Comparison of ENCODE assay signal across 16 cellular contexts in the genomic region with DNA sequence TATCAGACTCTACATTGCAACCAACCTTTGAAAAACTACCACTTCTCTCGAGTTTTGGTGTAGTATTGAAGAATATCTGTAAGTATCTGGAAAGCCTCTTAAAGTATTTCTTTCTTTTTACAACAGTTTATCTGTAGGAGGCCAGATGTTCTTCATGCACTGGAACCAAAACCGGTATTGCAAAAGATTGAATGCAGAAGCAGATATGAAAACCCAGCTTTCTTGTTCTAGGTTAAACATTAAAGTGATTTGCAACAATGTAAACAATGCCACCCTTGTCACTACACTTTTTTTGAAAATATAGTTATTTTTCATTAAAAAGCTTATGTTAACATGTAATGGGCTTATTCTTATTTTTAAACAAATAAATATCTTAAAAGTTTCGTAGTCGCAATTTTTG. TPM values are rescaled to one million over a fixed set of nuclear protein-coding genes. Genes with fewer than 3 reads are reported as not detected.
"Had no signal": no experiment of that assay in that cellular context is flagged by ENCODE, and none has a peak within 500 bp of the region (broad histone marks: within the 10 kb centered on the region; RNA-seq: fewer than 3 reads in every experiment).

No MANE protein-coding gene starts in this region.

- DNase-seq: activated B cell treated with CpG ODN at 0.5 μM for 24 hours; activated CD4-positive, alpha-beta memory T cell treated with anti-CD3 and anti-CD28 coated beads for 36 hours; activated CD4-positive, alpha-beta T cell treated with anti-CD3 and anti-CD28 coated beads for 4 hours; activated naive CD4-positive, alpha-beta T cell treated with Interleukin-2 at 50 U/mL for 16 hours; activated naive CD8-positive, alpha-beta T cell treated with anti-CD3 and anti-CD28 coated beads, Interleukin-2, amount 10 ng/mL, durations not matched to agents 7 days and 5 days; brain microvascular endothelial cell; central memory CD4-positive, alpha-beta T cell; cortex of kidney; foreskin melanocyte; left ventricle myocardium superior; occipital lobe; stimulated activated naive CD8-positive, alpha-beta T cell treated with anti-CD3 and anti-CD28 coated beads, Interleukin-15, Interleukin-2, amounts not matched to agents 100 U/mL and 50 U/mL, for 24 hours; T-helper 9 cell; upper lobe of left lung had no signal

- H3K9me3 Mint-ChIP-seq: activated B cell treated with CpG ODN at 0.5 μM for 24 hours; activated CD4-positive, alpha-beta memory T cell treated with anti-CD3 and anti-CD28 coated beads for 36 hours; activated naive CD8-positive, alpha-beta T cell treated with anti-CD3 and anti-CD28 coated beads, Interleukin-2, amount 10 ng/mL, durations not matched to agents 7 days and 5 days; activated T-helper 17 cell treated with anti-CD3 and anti-CD28 coated beads, Interleukin-2, amount 50 U/mL, for 72 hours had no signal

- H3K4me1 Mint-ChIP-seq: activated B cell treated with CpG ODN at 0.5 μM for 24 hours; activated naive CD8-positive, alpha-beta T cell treated with anti-CD3 and anti-CD28 coated beads, Interleukin-2, amount 10 ng/mL, durations not matched to agents 7 days and 5 days; activated T-helper 17 cell treated with anti-CD3 and anti-CD28 coated beads, Interleukin-2, amount 50 U/mL, for 72 hours had no signal

- ATAC-seq: activated T-helper 17 cell treated with anti-CD3 and anti-CD28 coated beads, Interleukin-2, amount 50 U/mL, for 72 hours; esophagus mucosa; left ventricle myocardium superior; stimulated activated naive CD8-positive, alpha-beta T cell treated with anti-CD3 and anti-CD28 coated beads, Interleukin-15, Interleukin-2, amounts not matched to agents 100 U/mL and 50 U/mL, for 24 hours had no signal

- H3K36me3 Mint-ChIP-seq: activated CD4-positive, alpha-beta memory T cell treated with anti-CD3 and anti-CD28 coated beads for 36 hours; activated naive CD8-positive, alpha-beta T cell treated with anti-CD3 and anti-CD28 coated beads, Interleukin-2, amount 10 ng/mL, durations not matched to agents 7 days and 5 days had no signal

- H3K27ac Mint-ChIP-seq: activated B cell treated with CpG ODN at 0.5 μM for 24 hours; activated CD4-positive, alpha-beta memory T cell treated with anti-CD3 and anti-CD28 coated beads for 36 hours; activated naive CD8-positive, alpha-beta T cell treated with anti-CD3 and anti-CD28 coated beads, Interleukin-2, amount 10 ng/mL, durations not matched to agents 7 days and 5 days; activated T-helper 17 cell treated with anti-CD3 and anti-CD28 coated beads, Interleukin-2, amount 50 U/mL, for 72 hours had no signal

- H3K4me3 Mint-ChIP-seq: activated B cell treated with CpG ODN at 0.5 μM for 24 hours; activated CD4-positive, alpha-beta memory T cell treated with anti-CD3 and anti-CD28 coated beads for 36 hours; activated naive CD8-positive, alpha-beta T cell treated with anti-CD3 and anti-CD28 coated beads, Interleukin-2, amount 10 ng/mL, durations not matched to agents 7 days and 5 days; activated T-helper 17 cell treated with anti-CD3 and anti-CD28 coated beads, Interleukin-2, amount 50 U/mL, for 72 hours had no signal

- H3K27ac ChIP-seq: brain microvascular endothelial cell, upper lobe of left lung had no signal

- H3K27me3 Mint-ChIP-seq: activated B cell treated with CpG ODN at 0.5 μM for 24 hours; activated CD4-positive, alpha-beta memory T cell treated with anti-CD3 and anti-CD28 coated beads for 36 hours; activated naive CD8-positive, alpha-beta T cell treated with anti-CD3 and anti-CD28 coated beads, Interleukin-2, amount 10 ng/mL, durations not matched to agents 7 days and 5 days; activated T-helper 17 cell treated with anti-CD3 and anti-CD28 coated beads, Interleukin-2, amount 50 U/mL, for 72 hours had no signal

RNA-seq across cellular contexts. Expression of a gene that starts 27.2 kb away (rescaled TPM):
- total RNA-seq: activated B cell treated with CpG ODN at 0.5 μM for 24 hours had no signal
